Comparison of ENCODE assay signal across 20 cellular contexts in genomic region chr16:58039829-58040495, GRCh38. TPM values are rescaled to one million over a fixed set of nuclear protein-coding genes. Genes with fewer than 3 reads are reported as not detected.
DNase-seq lines count a peak whose midpoint lies in the region; ATAC-seq, FAIRE-seq and TF ChIP-seq lines count a peak whose summit lies in the region.
"Had no signal": no experiment of that assay in that cellular context is flagged by ENCODE, and none has a peak within 500 bp of the region (broad histone marks: within the 10 kb centered on the region; RNA-seq: fewer than 3 reads in every experiment).

No MANE protein-coding gene starts in this region.

- H3K27me3 ChIP-seq in heart right ventricle, result no peaks in the 10 kb centered on the region

- H3K4me3 Mint-ChIP-seq in neural crest cell, result no peak overlapping the region
- H3K4me3 Mint-ChIP-seq: CD14-positive monocyte; CD4-positive, alpha-beta memory T cell had no signal

- POLR2A ChIA-PET in OCI-LY7 (lab: Charles Lee), result no interaction called here

- H3K4me3 ChIP-seq in heart right ventricle, result no peak overlapping the region
- no peak overlapping the region for H3K4me3 ChIP-seq in kidney (ENCODE audit: low read length in 2 of 2)
- H3K4me3 ChIP-seq in OCI-LY7 (ENCODE audit: low read depth, low read length, poor library complexity, severe bottlenecking), result no peak overlapping the region
- H3K4me3 ChIP-seq: GM23248, K562 had no signal

- DNase-seq in Right ventricle myocardium superior (peak; percentile 42), heart right ventricle (no peak), GM13977 (ENCODE audit: low spot score) (peak; percentile 15), neural crest cell (ENCODE audit: low read depth, low spot score) (no peak), posterior vena cava (ENCODE audit: low spot score) (peak; percentile 66), kidney (no peak), OCI-LY7 (ENCODE audit: low spot score) (no peak)
- DNase-seq: AML-193; CD4-positive, alpha-beta memory T cell; DMS153; DMS79 treated with DMSO at 0.1 percent for 48 hours; GF-D8; GM23248; HCEC 1CT; IMR-90 had no signal

- intact Hi-C loops in Right ventricle myocardium superior (cut with DNase I), result no loop called here
- intact Hi-C loops in heart right ventricle (cut with DNase I), result no loop called here
- intact Hi-C loops in posterior vena cava (cut with DNase I), result loop anchor here in 1 of 2 donors (1.0 to 5.0 kb wide), 2 partner anchors 28 to 1068 kb away; no protein-coding TSS in a partner anchor
- intact Hi-C loops in kidney (cut with DNase I), result no loop called here
- intact Hi-C loops in OCI-LY7 (cut with micrococcal nuclease; ENCODE audit: unreplicated experiment), result no loop called here

- 88 to 90% methylated on average over 26 of the region's 26 CpGs for WGBS in heart right ventricle, 2 donors

- H3K9me3 ChIP-seq in heart right ventricle (no peaks in the 10 kb centered on the region), kidney (ENCODE audit: control insufficient read depth in 1 of 2, low read length in 2 of 2) (no peaks in the 10 kb centered on the region), OCI-LY7 (ENCODE audit: low read length) (no peaks in the 10 kb centered on the region)

- TF ChIP-seq CTCF in heart right ventricle (IDR thresholded peaks at IDR 0.05) (no peak), GM13977 (IDR thresholded peaks at IDR 0.05; ENCODE audit: extremely low read depth, insufficient read depth, missing control alignments) (no peak), neural crest cell (conservative IDR thresholded peaks at IDR 0.05) (no peak), kidney (IDR thresholded peaks at IDR 0.05; ENCODE audit: borderline replicate concordance, extremely low read depth, insufficient read depth) (no peak), OCI-LY7 (conservative IDR thresholded peaks at IDR 0.05; ENCODE audit: low read length) (no peak)

- H4K20me1 ChIP-seq in OCI-LY7 (ENCODE audit: insufficient read depth, low read length), result no peaks in the 10 kb centered on the region

- H3K9ac ChIP-seq in kidney (ENCODE audit: low read length in 2 of 2), result no peak overlapping the region
- H3K9ac ChIP-seq: GM23248 had no signal

- CTCF ChIA-PET in OCI-LY7 (lab: Charles Lee; ENCODE audit: unreplicated experiment), result no interaction called here

- H3K9me3 Mint-ChIP-seq in neural crest cell, result no peaks in the 10 kb centered on the region
- H3K9me3 Mint-ChIP-seq: CD4-positive, alpha-beta memory T cell had no signal

- no peak overlapping the region for H3K4me2 ChIP-seq in OCI-LY7 (ENCODE audit: low read length)

- peaks cover 5% of the 10 kb centered on the region for H3K36me3 Mint-ChIP-seq in neural crest cell (ENCODE audit: low read depth)
- H3K36me3 Mint-ChIP-seq: CD14-positive monocyte; CD4-positive, alpha-beta memory T cell had no signal

- H2AFZ ChIP-seq in OCI-LY7 (ENCODE audit: low read length), result no peak overlapping the region
- H2AFZ ChIP-seq: GM23248 had no signal

- no peak for FAIRE-seq in kidney (lab: Jason Lieb, UNC)
- FAIRE-seq: A204.1, K562 had no signal

- H3K36me3 ChIP-seq in heart right ventricle (peaks cover 0 to 79% (median 31%) of the 10 kb centered on the region in 9 donors), kidney (ENCODE audit: control insufficient read depth in 1 of 2, insufficient read depth in 2 of 2, low read length in 2 of 2) (peaks cover 24 to 28% of the 10 kb centered on the region in 2 donors), OCI-LY7 (ENCODE audit: insufficient read depth, low read length) (no peaks in the 10 kb centered on the region)

- H3K27ac ChIP-seq in heart right ventricle (no peak overlapping the region), kidney (ENCODE audit: low read depth in 2 of 2, low read length in 2 of 2) (no peak overlapping the region), OCI-LY7 (ENCODE audit: low read depth, low read length, poor library complexity, severe bottlenecking) (no peak overlapping the region)
- H3K27ac ChIP-seq: GM23248, HL-60 had no signal

- H3K9me2 ChIP-seq in OCI-LY7 (ENCODE audit: insufficient read depth, low read length), result no peaks in the 10 kb centered on the region

- ATAC-seq in Right ventricle myocardium superior (ENCODE audit: poor library complexity) (no peak), heart right ventricle (no peak), HG03025 (IDR thresholded peaks at IDR 0.05; ENCODE audit: low FRiP score, unreplicated experiment) (no peak)
- ATAC-seq: K562 had no signal

- peak overlapping the region; percentile 43 for H3K27ac Mint-ChIP-seq in neural crest cell (ENCODE audit: unreplicated experiment)
- H3K27ac Mint-ChIP-seq: CD14-positive monocyte had no signal

- H3K4me1 ChIP-seq in heart right ventricle (peaks cover 0 to 26% (median 17%) of the 10 kb centered on the region in 9 donors), kidney (ENCODE audit: control insufficient read depth in 1 of 2, insufficient read depth in 1 of 2, low read depth in 1 of 2, low read length in 2 of 2) (no peaks in the 10 kb centered on the region), OCI-LY7 (ENCODE audit: insufficient read depth, low read length, poor library complexity, severe bottlenecking) (peaks cover 15% of the 10 kb centered on the region)

- in situ Hi-C loops in GM13977 (cut with MboI; ENCODE audit: low pct_unique_long_range_greater_than_20kb, low sequenced_read_pairs, unreplicated experiment), result no loop called here

- no peaks in the 10 kb centered on the region for H3K79me2 ChIP-seq in OCI-LY7 (ENCODE audit: insufficient read depth, low read depth, low read length)

- H3K27me3 Mint-ChIP-seq in neural crest cell (ENCODE audit: low read depth), result no peaks in the 10 kb centered on the region
- H3K27me3 Mint-ChIP-seq: CD4-positive, alpha-beta memory T cell had no signal

- no peaks in the 10 kb centered on the region for H3K4me1 Mint-ChIP-seq in neural crest cell
- H3K4me1 Mint-ChIP-seq: CD14-positive monocyte; CD4-positive, alpha-beta memory T cell had no signal

- BruUV-seq in OCI-LY7 (replicated peaks; lab: Mats Ljungman, UMichigan), result no TSS peak

RNA-seq across cellular contexts. Expression of gene MMP15, which starts 14.4 kb away (rescaled TPM):
- 55.2 TPM for total RNA-seq in Right ventricle myocardium superior
- total RNA-seq in heart right ventricle, result 10 to 100 TPM; 38.2 to 88.4 (median 59.3) TPM
- 10 to 100 TPM; 24.4 to 31.4 TPM for polyA plus RNA-seq in heart right ventricle
- 36.6 and 38.9 TPM in 2 replicates for total RNA-seq in neural crest cell
- total RNA-seq in posterior vena cava, result 1 to 10 TPM; 4.4 to 5.8 TPM
- total RNA-seq in kidney, result 31.4 TPM
- 19.1 TPM for polyA plus RNA-seq in kidney (ENCODE audit: insufficient read depth, low read depth, low replicate concordance)
- total RNA-seq in OCI-LY7 (2014; rRNA removed; shearing (Covaris generic)), result not detected in 2 replicates
- total RNA-seq in OCI-LY7 (2022), result 0.18 and 0.21 TPM in 2 replicates
- polyA plus RNA-seq: CD14-positive monocyte had no signal

RNA-seq across cellular contexts. Expression of gene USB1, which starts 38.8 kb away (rescaled TPM):
- total RNA-seq in Right ventricle myocardium superior (32.1 TPM), heart right ventricle (10 to 100 TPM; 21.1 to 39.2 (median 31.5) TPM), neural crest cell (74.8 and 77.5 TPM in 2 replicates), posterior vena cava (10 to 100 TPM; 34.1 to 39.0 TPM), kidney (32.8 TPM), OCI-LY7 (2022) (39.5 and 48.3 TPM in 2 replicates)
- polyA plus RNA-seq in heart right ventricle (10 to 100 TPM; 23.6 to 44.3 TPM), kidney (ENCODE audit: insufficient read depth, low read depth, low replicate concordance) (18.3 TPM)
- 10.4 and 12.5 TPM in 2 replicates for total RNA-seq in OCI-LY7 (2014; rRNA removed; shearing (Covaris generic))

RNA-seq across cellular contexts. Expression of gene ZNF319, which starts 39.5 kb away (rescaled TPM):
- total RNA-seq in Right ventricle myocardium superior, result 8.1 TPM
- 10 to 100 TPM in 1 of 10 donors, 1 to 10 TPM in 9; 5.0 to 11.3 (median 7.5) TPM for total RNA-seq in heart right ventricle
- 1 to 10 TPM; 3.5 to 4.3 TPM for polyA plus RNA-seq in heart right ventricle
- total RNA-seq in neural crest cell, result 13.9 and 15.5 TPM in 2 replicates
- 1 to 10 TPM; 7.1 to 7.5 TPM for total RNA-seq in posterior vena cava
- total RNA-seq in kidney, result 10.9 TPM
- 2.9 TPM for polyA plus RNA-seq in kidney (ENCODE audit: insufficient read depth, low read depth, low replicate concordance)
- 4.2 and 4.7 TPM in 2 replicates for total RNA-seq in OCI-LY7 (2014; rRNA removed; shearing (Covaris generic))
- total RNA-seq in OCI-LY7 (2022), result 12.7 and 13.0 TPM in 2 replicates

Comparison
In these comparisons a context has a peak if more than half of its experiments do, and no peak if none do; other contexts are left out.
1. DNase-seq: peak in Right ventricle myocardium superior (single experiment), GM13977 (single experiment) and posterior vena cava (single experiment); none in heart right ventricle (0 of 2), neural crest cell (single experiment), kidney (single experiment) and OCI-LY7 (single experiment).
2. RNA of gene MMP15, which starts 14.4 kb away (total RNA-seq): 38.2 to 88.4 TPM in heart right ventricle, 55.2 TPM in Right ventricle myocardium superior (single experiment), 36.6 to 38.9 TPM in neural crest cell, 31.4 TPM in kidney (single experiment) and 4.4 to 5.8 TPM in posterior vena cava; 0.18 to 0.21 TPM in OCI-LY7; every median in the first group is over 4 times any median in the second.